8 cellular contexts compared by ENCODE assay signal in the genomic region with DNA sequence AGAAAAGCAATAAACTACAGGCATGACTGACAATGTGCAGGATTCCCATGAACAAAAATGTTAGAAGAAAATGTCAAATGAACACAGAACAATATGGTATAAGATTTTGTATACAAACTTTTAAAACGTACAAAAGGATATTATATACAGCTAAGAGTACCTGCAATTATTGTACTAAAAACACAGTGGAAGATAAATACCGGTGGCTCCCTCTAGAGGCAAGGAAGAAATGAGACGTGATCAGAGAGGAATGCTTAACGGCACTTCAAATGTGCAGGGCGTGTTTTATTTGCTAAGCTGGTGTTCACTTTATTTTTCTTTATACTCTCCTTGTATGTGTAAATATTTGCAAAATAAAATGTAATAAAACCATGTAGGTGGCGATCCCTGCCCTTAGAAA.
DNase-seq lines count a peak whose midpoint lies in the region; ATAC-seq and TF ChIP-seq lines count a peak whose summit lies in the region.

No MANE protein-coding gene starts in this region.

- H3K36me3 ChIP-seq in effector memory CD4-positive, alpha-beta T cell (ENCODE audit: control insufficient read depth, insufficient read depth, low read length) = no peaks in the 10 kb centered on the region

- TF ChIP-seq CTCF in AG04450 (IDR thresholded peaks at IDR 0.05; ENCODE audit: low read depth, low read length) = peak; percentile 32
- TF ChIP-seq CTCF in coronary artery (IDR thresholded peaks at IDR 0.05) = no peak

- no peaks in the 10 kb centered on the region for H3K4me1 ChIP-seq in effector memory CD4-positive, alpha-beta T cell (ENCODE audit: control insufficient read depth, insufficient read depth, low read length, poor library complexity, severe bottlenecking)

- H3K9me3 Mint-ChIP-seq in T-helper 2 cell treated with Interferon-gamma antibody and Interleukin-4, amounts not matched to agents 5 μg/mL and 100 μg/mL, for 36 hours = peaks cover 20% of the 10 kb centered on the region
- H3K9me3 Mint-ChIP-seq in naive thymus-derived CD8-positive, alpha-beta T cell = no peaks in the 10 kb centered on the region

- H3K4me1 Mint-ChIP-seq in T-helper 2 cell treated with Interferon-gamma antibody and Interleukin-4, amounts not matched to agents 5 μg/mL and 100 μg/mL, for 36 hours (ENCODE audit: low read depth) = peaks cover 48% of the 10 kb centered on the region
- H3K4me1 Mint-ChIP-seq in naive thymus-derived CD8-positive, alpha-beta T cell = peaks cover 0 to 8% (median 1%) of the 10 kb centered on the region in 4 donors

- DNase-seq in AG04450 (ENCODE audit: low read depth, low spot score) (no peak), M059J (ENCODE audit: low read depth) (peak; percentile 41), coronary artery (ENCODE audit: low spot score) (no peak)
- no peak for DNase-seq in T-helper 2 cell treated with Interferon-gamma antibody and Interleukin-4, amounts not matched to agents 5 μg/mL and 100 μg/mL, for 36 hours (ENCODE audit: low spot score)
- peak in 2 of 3 donors; percentile 7 to 37 for DNase-seq in effector memory CD4-positive, alpha-beta T cell
- peak in 9 of 10 donors; percentile 2 to 78 (median 55) for DNase-seq in naive thymus-derived CD8-positive, alpha-beta T cell

- no peaks in the 10 kb centered on the region for H3K27me3 ChIP-seq in AG04450 (ENCODE audit: control insufficient read depth, insufficient read depth, low read length)
- H3K27me3 ChIP-seq in effector memory CD4-positive, alpha-beta T cell (replicated peaks; ENCODE audit: control insufficient read depth, insufficient read depth, low read length, poor library complexity, severe bottlenecking) = no peaks in the 10 kb centered on the region

- H3K36me3 Mint-ChIP-seq in T-helper 2 cell treated with Interferon-gamma antibody and Interleukin-4, amounts not matched to agents 5 μg/mL and 100 μg/mL, for 36 hours (ENCODE audit: low read depth) = peaks cover 18% of the 10 kb centered on the region
- H3K36me3 Mint-ChIP-seq in naive thymus-derived CD8-positive, alpha-beta T cell = no peaks in the 10 kb centered on the region

- H3K27ac ChIP-seq in AG04450 (ENCODE audit: low read depth, low read length) (no peak overlapping the region), coronary artery (no peak overlapping the region)
- H3K27ac ChIP-seq in effector memory CD4-positive, alpha-beta T cell (ENCODE audit: insufficient read depth, low read length, poor library complexity, severe bottlenecking) = no peak overlapping the region

- H3K27me3 Mint-ChIP-seq in T-helper 2 cell treated with Interferon-gamma antibody and Interleukin-4, amounts not matched to agents 5 μg/mL and 100 μg/mL, for 36 hours (ENCODE audit: low read depth) = peaks cover 3% of the 10 kb centered on the region
- H3K27me3 Mint-ChIP-seq in naive thymus-derived CD8-positive, alpha-beta T cell = peaks cover 0 to 4% (median 0%) of the 10 kb centered on the region in 5 donors

- peak overlapping the region; percentile 42 for H3K4me3 Mint-ChIP-seq in T-helper 2 cell treated with Interferon-gamma antibody and Interleukin-4, amounts not matched to agents 5 μg/mL and 100 μg/mL, for 36 hours
- H3K4me3 Mint-ChIP-seq in naive thymus-derived CD8-positive, alpha-beta T cell = no peak overlapping the region

- CTCF ChIA-PET in AG04450 (lab: Charles Lee) = interaction anchor here (1.1 kb wide), 1 partner anchor 745 kb away, joined by 4 read pairs; no protein-coding TSS in a partner anchor

- no peak overlapping the region for H3K4me3 ChIP-seq in AG04450 (ENCODE audit: low read depth, low read length)
- H3K4me3 ChIP-seq in effector memory CD4-positive, alpha-beta T cell (ENCODE audit: insufficient read depth, low read depth, low read length, poor library complexity, severe bottlenecking) = no peak overlapping the region
- H3K4me3 ChIP-seq in coronary artery = no peak overlapping the region

- H3K9me3 ChIP-seq in AG04450 (ENCODE audit: control insufficient read depth, insufficient read depth, low read length) = no peaks in the 10 kb centered on the region
- no peaks in the 10 kb centered on the region for H3K9me3 ChIP-seq in effector memory CD4-positive, alpha-beta T cell (ENCODE audit: control insufficient read depth, low read length)

- POLR2A ChIA-PET in AG04450 (lab: Yijun Ruan, JAX) = no interaction called here
- POLR2A ChIA-PET in naive thymus-derived CD8-positive, alpha-beta T cell (lab: Charles Lee) = interaction anchor here (0.6 kb wide), 1 partner anchor 335 kb away, joined by 3 read pairs; no protein-coding TSS in a partner anchor

- ATAC-seq in GM18502 (IDR thresholded peaks at IDR 0.05; ENCODE audit: poor library complexity, unreplicated experiment) = peak; percentile 55
- peak; percentile 89 to 93 for ATAC-seq in naive thymus-derived CD8-positive, alpha-beta T cell
- ATAC-seq in HG03025 (IDR thresholded peaks at IDR 0.05; ENCODE audit: low FRiP score, unreplicated experiment) = no peak

- peak overlapping the region; percentile 6 for H3K27ac Mint-ChIP-seq in T-helper 2 cell treated with Interferon-gamma antibody and Interleukin-4, amounts not matched to agents 5 μg/mL and 100 μg/mL, for 36 hours
- H3K27ac Mint-ChIP-seq in naive thymus-derived CD8-positive, alpha-beta T cell = no peak overlapping the region

Comparison
In these comparisons a context has a peak if more than half of its experiments do, and no peak if none do; other contexts are left out.
1. DNase-seq: peak in M059J (single experiment), effector memory CD4-positive, alpha-beta T cell (2 of 3) and naive thymus-derived CD8-positive, alpha-beta T cell (9 of 10); none in AG04450 (single experiment), T-helper 2 cell treated with Interferon-gamma antibody and Interleukin-4, amounts not matched to agents 5 μg/mL and 100 μg/mL, for 36 hours (single experiment) and coronary artery (single experiment).